8 cellular contexts compared by ENCODE assay signal in genomic region chr17:63698886-63699637, GRCh38. TPM values are rescaled to one million over a fixed set of nuclear protein-coding genes. Genes with fewer than 3 reads are reported as not detected.
A peak's percentile ranks its signal among the peaks of the same experiment; 100 is the strongest.
DNase-seq lines count a peak whose midpoint lies in the region; ATAC-seq and TF ChIP-seq lines count a peak whose summit lies in the region.

No MANE protein-coding gene starts in this region.

- peaks cover 47% of the 10 kb centered on the region for H3F3A ChIP-seq in neural progenitor cell (ENCODE audit: low read depth)

- TF ChIP-seq POLR2A in esophagus squamous epithelium (IDR thresholded peaks at IDR 0.05) (peak in 1 of 4 donors; percentile 42), testis (IDR thresholded peaks at IDR 0.05) (no peak)

- H3K27ac ChIP-seq in esophagus squamous epithelium (peak overlapping the region; percentile 39 to 91 (median 83)), neural progenitor cell (no peak overlapping the region), testis (peak overlapping the region in 1 of 2 donors; percentile 77)

- H3K36me3 Mint-ChIP-seq in Calu3 (ENCODE audit: insufficient read depth, unreplicated experiment) (peaks cover 10% of the 10 kb centered on the region), neural progenitor cell (peaks cover 17% of the 10 kb centered on the region)

- peak overlapping the region; percentile 98 for H3K4me2 ChIP-seq in neural progenitor cell

- H3K27me3 ChIP-seq in esophagus squamous epithelium (peaks cover 0 to 19% (median 0%) of the 10 kb centered on the region in 4 donors), neural progenitor cell (peaks cover 12% of the 10 kb centered on the region), testis (no peaks in the 10 kb centered on the region)

- peaks cover 6 to 28% (median 10%) of the 10 kb centered on the region in 3 donors for H3K36me3 ChIP-seq in esophagus squamous epithelium
- H3K36me3 ChIP-seq in neural progenitor cell: no peaks in the 10 kb centered on the region
- H3K36me3 ChIP-seq in testis (ENCODE audit: low read depth, missing control alignments): no peaks in the 10 kb centered on the region

- TF ChIP-seq CTCF in Calu3 (IDR thresholded peaks at IDR 0.05; ENCODE audit: unreplicated experiment) (no peak), esophagus squamous epithelium (IDR thresholded peaks at IDR 0.05) (no peak), neural progenitor cell (IDR thresholded peaks at IDR 0.05) (no peak), testis (IDR thresholded peaks at IDR 0.05) (no peak)

- BruUV-seq in Calu3 (replicated peaks; lab: Mats Ljungman, UMichigan): no TSS peak

- peaks cover 23 to 66% (median 41%) of the 10 kb centered on the region in 3 donors for H3K4me1 ChIP-seq in esophagus squamous epithelium
- H3K4me1 ChIP-seq in neural progenitor cell: peaks cover 11% of the 10 kb centered on the region
- H3K4me1 ChIP-seq in testis: peaks cover 8% of the 10 kb centered on the region

- peaks cover 56% of the 10 kb centered on the region for H4K20me1 ChIP-seq in neural progenitor cell (ENCODE audit: low read depth)

- intact Hi-C loops in Calu3 (cut with micrococcal nuclease; ENCODE audit: unreplicated experiment) (no loop called here), esophagus squamous epithelium (cut with DNase I) (no loop called here), testis (cut with DNase I; ENCODE audit: low total_unique reads) (no loop called here)

- H3K9me3 Mint-ChIP-seq in Calu3 (ENCODE audit: low read depth, unreplicated experiment): no peaks in the 10 kb centered on the region
- no peaks in the 10 kb centered on the region for H3K9me3 Mint-ChIP-seq in neural progenitor cell

- ATAC-seq in GM21576 (IDR thresholded peaks at IDR 0.05; ENCODE audit: unreplicated experiment): peak; percentile 17

- DNase-seq in Calu3 (no peak), esophagus squamous epithelium (lab: John Stamatoyannopoulos, UW) (peak; percentile 68), neural progenitor cell (ENCODE audit: low spot score) (peak; percentile 46), testis (peak; percentile 25), NCI-H1048 (lab: John Stamatoyannopoulos, UW) (no peak)
- peak; percentile 92 for DNase-seq in NK-92 treated with Interleukin-12 subunit alpha and Interleukin-12 subunit beta, amount 100 ng/mL, for 24 hours (lab: John Stamatoyannopoulos, UW)
- peak; percentile 78 for DNase-seq in activated CD8-positive, alpha-beta memory T cell treated with anti-CD3 and anti-CD28 coated beads, Interleukin-2, amount 50 U/mL, for 1 hour (ENCODE audit: extremely low read depth)

- H3K4me3 ChIP-seq in esophagus squamous epithelium (peak overlapping the region; percentile 45 to 79 (median 66)), neural progenitor cell (peak overlapping the region; percentile 85), testis (peak overlapping the region; percentile 47 to 61)

- H3K27me3 Mint-ChIP-seq in Calu3 (ENCODE audit: unreplicated experiment) (no peaks in the 10 kb centered on the region), neural progenitor cell (ENCODE audit: insufficient read depth, low read depth) (peaks cover 12% of the 10 kb centered on the region)

- 46% methylated on average over 4 of the region's 45 CpGs; no CpG with 5 or more reads in 1 of the 2 donors for WGBS in esophagus squamous epithelium, 2 donors
- 22% methylated on average over 42 of the region's 45 CpGs; no CpG with 5 or more reads in 1 of the 2 donors for WGBS in testis, 2 donors

- H3K27ac Mint-ChIP-seq in Calu3 (ENCODE audit: unreplicated experiment): no peak overlapping the region
- no peak overlapping the region for H3K27ac Mint-ChIP-seq in neural progenitor cell

- H3K4me3 Mint-ChIP-seq in Calu3 (ENCODE audit: low read depth, unreplicated experiment) (peak overlapping the region; percentile 71), neural progenitor cell (peak overlapping the region; percentile 84)

- CTCF ChIA-PET in Calu3 (lab: Charles Lee): no interaction called here

- H2AFZ ChIP-seq in neural progenitor cell (replicated peaks): no peak overlapping the region

- H3K9me3 ChIP-seq in esophagus squamous epithelium (no peaks in the 10 kb centered on the region), neural progenitor cell (ENCODE audit: low read depth) (no peaks in the 10 kb centered on the region), testis (no peaks in the 10 kb centered on the region)

- H3K9ac ChIP-seq in neural progenitor cell: no peak overlapping the region

- H3K4me1 Mint-ChIP-seq in Calu3 (ENCODE audit: low read depth, unreplicated experiment) (no peaks in the 10 kb centered on the region), neural progenitor cell (peaks cover 15% of the 10 kb centered on the region)

- H3K79me2 ChIP-seq in neural progenitor cell (ENCODE audit: low read depth): no peaks in the 10 kb centered on the region

RNA-seq across cellular contexts. Expression of gene LIMD2, which starts 0.9 kb away (rescaled TPM):
- total RNA-seq in Calu3 (2022) (5.0 and 8.0 TPM in 2 replicates), esophagus squamous epithelium (1 to 10 TPM; 1.6 to 8.5 (median 4.7) TPM), neural progenitor cell (ENCODE audit: low replicate concordance) (7.0 and 36.9 TPM in 2 replicates), testis (10 to 100 TPM; 21.9 to 22.9 TPM)
- 22.8 TPM for polyA plus RNA-seq in testis (ENCODE audit: insufficient read depth, low read depth, low replicate concordance)

RNA-seq across cellular contexts. Expression of gene STRADA, which starts 42.5 kb away (rescaled TPM):
- total RNA-seq in Calu3 (2022) (18.1 and 18.2 TPM in 2 replicates), esophagus squamous epithelium (10 to 100 TPM in 3 of 4 donors, 1 to 10 TPM in 1; 9.2 to 25.4 (median 18.6) TPM), neural progenitor cell (ENCODE audit: low replicate concordance) (46.6 and 69.6 TPM in 2 replicates), testis (10 to 100 TPM; 55.3 to 78.7 TPM)
- 142 TPM for polyA plus RNA-seq in testis (ENCODE audit: insufficient read depth, low read depth, low replicate concordance)

Comparison
In these comparisons a context has a peak if more than half of its experiments do, and no peak if none do; other contexts are left out.
1. DNase-seq: peak in NK-92 treated with Interleukin-12 subunit alpha and Interleukin-12 subunit beta, amount 100 ng/mL, for 24 hours (single experiment), activated CD8-positive, alpha-beta memory T cell treated with anti-CD3 and anti-CD28 coated beads, Interleukin-2, amount 50 U/mL, for 1 hour (single experiment), esophagus squamous epithelium (single experiment), neural progenitor cell (single experiment) and testis (single experiment); none in Calu3 (single experiment) and NCI-H1048 (single experiment).
2. Peak in every context shown above with its lines, with median percentiles within 50 percentile points of each other: H3K4me3 ChIP-seq.